35 cellular contexts compared by ENCODE assay signal in genomic region chr13:25943081-25943480, GRCh38.
"Had no signal": no experiment of that assay in that cellular context is flagged by ENCODE, and none has a peak within 500 bp of the region (broad histone marks: within the 10 kb centered on the region; RNA-seq: fewer than 3 reads in every experiment).

No MANE protein-coding gene starts in this region.

- H3K36me3 ChIP-seq: ascending aorta, cardiac muscle cell, colonic mucosa, heart left ventricle, ovary, sigmoid colon, uterus, WERI-Rb-1 had no signal

- H3K9me3 ChIP-seq: ascending aorta, colonic mucosa, heart left ventricle, ovary, sigmoid colon, uterus had no signal

- H3K4me3 ChIP-seq: ascending aorta, cardiac muscle cell, colonic mucosa, heart left ventricle, ovary, sigmoid colon, uterus had no signal

- H3K27ac ChIP-seq: ascending aorta, cardiac muscle cell, colonic mucosa, heart left ventricle, ovary, sigmoid colon, uterus, WERI-Rb-1 had no signal

- H3K27ac Mint-ChIP-seq: activated CD4-positive, alpha-beta memory T cell treated with anti-CD3 and anti-CD28 coated beads for 36 hours; activated CD4-positive, alpha-beta T cell treated with anti-CD3 and anti-CD28 coated beads, Interleukin-2, amount 10 ng/mL, durations not matched to agents 24 days and 14 days; activated naive CD4-positive, alpha-beta T cell treated with anti-CD3 and anti-CD28 coated beads, Interleukin-2, amount 10 ng/mL, durations not matched to agents 7 days and 5 days; activated naive CD8-positive, alpha-beta T cell treated with anti-CD3 and anti-CD28 coated beads, Interleukin-2, amount 10 ng/mL, durations not matched to agents 7 days and 5 days; activated T-cell treated with anti-CD3 and anti-CD28 coated beads, Interleukin-2, amount 50 U/mL, for 24 hours; brain; immature natural killer cell; mesothelial cell of epicardium; naive B cell; progenitor cell of endocrine pancreas; stimulated activated effector memory CD8-positive, alpha-beta T cell treated with anti-CD3 and anti-CD28 coated beads, Interleukin-12 subunit alpha, Interleukin-12 subunit beta, amount 100 ng/mL, for 72 hours; stimulated activated naive CD8-positive, alpha-beta T cell treated with anti-CD3 and anti-CD28 coated beads, Interleukin-15, Interleukin-2, amounts not matched to agents 100 ng/mL and 50 ng/mL, for 24 hours; type B pancreatic cell had no signal

- H3K36me3 Mint-ChIP-seq: activated CD4-positive, alpha-beta memory T cell treated with anti-CD3 and anti-CD28 coated beads for 36 hours; activated naive CD4-positive, alpha-beta T cell treated with anti-CD3 and anti-CD28 coated beads, Interleukin-2, amount 10 ng/mL, durations not matched to agents 7 days and 5 days; activated naive CD8-positive, alpha-beta T cell treated with anti-CD3 and anti-CD28 coated beads, Interleukin-2, amount 10 ng/mL, durations not matched to agents 7 days and 5 days; immature natural killer cell; stimulated activated effector memory CD8-positive, alpha-beta T cell treated with anti-CD3 and anti-CD28 coated beads, Interleukin-12 subunit alpha, Interleukin-12 subunit beta, amount 100 ng/mL, for 72 hours had no signal

- H3K4me1 Mint-ChIP-seq: immature natural killer cell had no signal

- H3K27me3 Mint-ChIP-seq: activated CD4-positive, alpha-beta memory T cell treated with anti-CD3 and anti-CD28 coated beads for 36 hours; activated T-cell treated with anti-CD3 and anti-CD28 coated beads, Interleukin-2, amount 50 U/mL, for 24 hours; brain; stimulated activated naive CD8-positive, alpha-beta T cell treated with anti-CD3 and anti-CD28 coated beads, Interleukin-15, Interleukin-2, amounts not matched to agents 100 ng/mL and 50 ng/mL, for 24 hours had no signal

- H3K27me3 ChIP-seq: ascending aorta, cardiac muscle cell, colonic mucosa, ovary, sigmoid colon, uterus had no signal

- ATAC-seq: activated CD4-positive, CD25-positive, alpha-beta regulatory T cell treated with anti-CD3 and anti-CD28 coated beads, Interleukin-2, amount 50 U/mL, for 24 hours; esophagus mucosa; heart left ventricle; left colon; stimulated activated effector memory CD8-positive, alpha-beta T cell treated with anti-CD3 and anti-CD28 coated beads, Interleukin-12 subunit alpha, Interleukin-12 subunit beta, amount 100 ng/mL, for 72 hours had no signal

- H3K4me3 Mint-ChIP-seq: activated CD4-positive, alpha-beta memory T cell treated with anti-CD3 and anti-CD28 coated beads for 36 hours; activated CD4-positive, alpha-beta T cell treated with anti-CD3 and anti-CD28 coated beads, Interleukin-2, amount 10 ng/mL, durations not matched to agents 24 days and 14 days; activated naive CD4-positive, alpha-beta T cell treated with anti-CD3 and anti-CD28 coated beads, Interleukin-2, amount 10 ng/mL, durations not matched to agents 7 days and 5 days; activated naive CD8-positive, alpha-beta T cell treated with anti-CD3 and anti-CD28 coated beads, Interleukin-2, amount 10 ng/mL, durations not matched to agents 7 days and 5 days; activated T-cell treated with anti-CD3 and anti-CD28 coated beads, Interleukin-2, amount 50 U/mL, for 24 hours; immature natural killer cell; mesothelial cell of epicardium; stimulated activated effector memory CD8-positive, alpha-beta T cell treated with anti-CD3 and anti-CD28 coated beads, Interleukin-12 subunit alpha, Interleukin-12 subunit beta, amount 100 ng/mL, for 72 hours; stimulated activated naive CD8-positive, alpha-beta T cell treated with anti-CD3 and anti-CD28 coated beads, Interleukin-15, Interleukin-2, amounts not matched to agents 100 ng/mL and 50 ng/mL, for 24 hours; type B pancreatic cell had no signal

- H3K4me1 ChIP-seq: ascending aorta, colonic mucosa, heart left ventricle, uterus had no signal

- H3K9me3 Mint-ChIP-seq: activated CD4-positive, alpha-beta memory T cell treated with anti-CD3 and anti-CD28 coated beads for 36 hours; activated naive CD4-positive, alpha-beta T cell treated with anti-CD3 and anti-CD28 coated beads, Interleukin-2, amount 10 ng/mL, durations not matched to agents 7 days and 5 days; activated naive CD8-positive, alpha-beta T cell treated with anti-CD3 and anti-CD28 coated beads, Interleukin-2, amount 10 ng/mL, durations not matched to agents 7 days and 5 days; activated T-cell treated with anti-CD3 and anti-CD28 coated beads, Interleukin-2, amount 50 U/mL, for 24 hours; immature natural killer cell; mesothelial cell of epicardium had no signal

- DNase-seq: activated CD4-positive, alpha-beta memory T cell treated with anti-CD3 and anti-CD28 coated beads for 36 hours; activated CD4-positive, alpha-beta T cell treated with anti-CD3 and anti-CD28 coated beads, Interleukin-2, amount 10 ng/mL, durations not matched to agents 24 days and 14 days; activated CD8-positive, alpha-beta memory T cell treated with anti-CD3 and anti-CD28 coated beads, Interleukin-2, amount 50 U/mL, for 4 hours; activated gamma-delta T cell; activated naive CD4-positive, alpha-beta T cell treated with anti-CD3 and anti-CD28 coated beads, Interleukin-2, amount 10 ng/mL, durations not matched to agents 7 days and 5 days; activated naive CD8-positive, alpha-beta T cell treated with anti-CD3 and anti-CD28 coated beads, Interleukin-2, amount 10 ng/mL, durations not matched to agents 7 days and 5 days; activated T-cell treated with anti-CD3 and anti-CD28 coated beads, Interleukin-2, amount 50 U/mL, for 24 hours; cerebellar nuclear complex; colonic mucosa; effector memory CD4-positive, alpha-beta T cell; heart left ventricle; hypothalamus; immature natural killer cell; kidney; left colon; mammary epithelial cell; naive B cell; ovary; sigmoid colon; small intestine; stimulated activated CD4-positive, alpha-beta T cell treated with anti-CD3 and anti-CD28 coated beads, Interleukin-4, amount 100 ng/mL, for 24 hours; substantia nigra; T-helper 9 cell; uterus; WERI-Rb-1 had no signal
